In the genomic region with DNA sequence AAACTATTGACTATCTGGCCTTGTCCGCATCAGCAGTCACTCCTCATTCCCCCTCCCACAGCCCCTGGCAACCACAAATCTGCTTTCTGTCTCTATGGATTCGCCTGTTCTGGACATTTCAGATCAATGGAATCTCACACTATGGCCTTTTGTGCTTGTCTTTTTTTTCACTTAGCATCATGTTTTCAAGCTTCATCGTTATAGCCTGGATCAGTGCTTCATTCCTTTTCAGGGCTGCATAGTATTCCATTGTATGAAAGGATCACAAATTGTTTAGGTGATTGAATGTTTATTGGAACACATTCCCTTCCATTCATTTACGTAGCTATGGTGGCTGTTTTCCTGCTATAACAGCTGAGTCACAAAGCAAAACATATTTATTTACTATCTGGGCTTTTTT, we compare ENCODE assay signal across 39 cellular contexts. TPM values are rescaled to one million over a fixed set of nuclear protein-coding genes. Genes with fewer than 3 reads are reported as not detected.
"Had no signal": no experiment of that assay in that cellular context is flagged by ENCODE, and none has a peak within 500 bp of the region (broad histone marks: within the 10 kb centered on the region; RNA-seq: fewer than 3 reads in every experiment).

No MANE protein-coding gene starts in this region.

- DNase-seq: MG63, MM.1S, MV-4-11, NCI-H1048, NCI-H1092, NCI-H1092 treated with DMSO at 0.1 percent for 48 hours, NCI-H1105, NCI-H1105 treated with DMSO at 0.1 percent for 48 hours, NCI-H1417, NCI-H1417 treated with DMSO at 0.1 percent for 48 hours, NCI-H1436, NCI-H1436 treated with DMSO at 0.1 percent for 48 hours, NCI-H146, NCI-H1694, NCI-H1694 treated with DMSO at 0.1 percent for 48 hours, NCI-H187, NCI-H187 treated with DMSO at 0.1 percent for 48 hours, NCI-H1930, NCI-H2029, NCI-H2029 treated with DMSO at 0.1 percent for 48 hours, NCI-H2081, NCI-H2081 treated with DMSO at 0.1 percent for 48 hours, NCI-H2107, NCI-H2171, NCI-H2171 treated with DMSO at 0.1 percent for 48 hours, NCI-H2227 treated with DMSO at 0.1 percent for 48 hours, NCI-H226, NCI-H345, NCI-H446, NCI-H446 treated with DMSO at 0.1 percent for 48 hours, NCI-H510A, NCI-H510A treated with DMSO at 0.1 percent for 48 hours, NCI-H524, NCI-H524 treated with DMSO at 0.1 percent for 48 hours, NCI-H526 had no signal

- H3K4me3 ChIP-seq: MG63 had no signal

- H3K36me3 ChIP-seq: MG63 had no signal

RNA-seq across cellular contexts. Expression of a gene that starts 7.7 kb away (rescaled TPM):
- total RNA-seq: LHCN-M2, MCF 10A, NCI-H460 had no signal

RNA-seq across cellular contexts. Expression of a gene that starts 21.3 kb away (rescaled TPM):
- total RNA-seq: LHCN-M2, M059J, MCF 10A, NCI-H460 had no signal

RNA-seq across cellular contexts. Expression of a gene that starts 22.7 kb away (rescaled TPM):
- total RNA-seq: MCF 10A, NCI-H460 had no signal
